In the genomic region with DNA sequence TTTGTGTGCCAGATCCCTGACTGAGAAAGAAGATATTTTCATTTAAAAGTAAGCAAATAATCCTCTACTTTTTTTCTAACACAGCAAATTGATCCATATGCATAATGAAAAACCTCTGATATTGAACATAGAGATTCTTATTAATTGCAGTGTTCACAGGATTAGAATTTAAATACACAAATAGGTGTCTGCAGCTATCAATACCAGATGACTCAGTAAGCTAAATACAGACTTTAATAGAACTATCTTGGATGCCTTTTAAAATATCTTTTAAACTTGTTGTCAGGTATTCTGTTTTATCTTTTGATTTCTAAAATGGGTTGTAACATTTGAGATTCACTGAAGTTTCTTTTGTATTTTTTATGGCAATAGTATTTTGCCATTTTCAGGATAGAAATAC, we compare ENCODE assay signal across 20 cellular contexts.
"Had no signal": no experiment of that assay in that cellular context is flagged by ENCODE, and none has a peak within 500 bp of the region (broad histone marks: within the 10 kb centered on the region; RNA-seq: fewer than 3 reads in every experiment).

No MANE protein-coding gene starts in this region.

- H3K4me1 ChIP-seq: SJCRH30 had no signal

- H3K27me3 ChIP-seq: SJCRH30 had no signal

- DNase-seq: KBM-7, MV-4-11, NCI-H1048, NCI-H1105, NCI-H1417, NCI-H1436 treated with DMSO at 0.1 percent for 48 hours, NCI-H1694 treated with DMSO at 0.1 percent for 48 hours, NCI-H1930, NCI-H2081, NCI-H2107, NCI-H226, NCI-H446, NCI-H510A, NCI-H524 treated with DMSO at 0.1 percent for 48 hours, NCI-H69, NCI-H774, SHP77 treated with DMSO at 0.1 percent for 48 hours, SJCRH30 had no signal

- H3K9me3 ChIP-seq: SJCRH30 had no signal

- H3K4me3 ChIP-seq: SJCRH30 had no signal

- H3K27ac ChIP-seq: RWPE1, SJCRH30 had no signal

- ATAC-seq: SK-N-SH treated with all-trans-retinoic acid at 6 μM for 48 hours had no signal
